22 cellular contexts compared by ENCODE assay signal in the genomic region with DNA sequence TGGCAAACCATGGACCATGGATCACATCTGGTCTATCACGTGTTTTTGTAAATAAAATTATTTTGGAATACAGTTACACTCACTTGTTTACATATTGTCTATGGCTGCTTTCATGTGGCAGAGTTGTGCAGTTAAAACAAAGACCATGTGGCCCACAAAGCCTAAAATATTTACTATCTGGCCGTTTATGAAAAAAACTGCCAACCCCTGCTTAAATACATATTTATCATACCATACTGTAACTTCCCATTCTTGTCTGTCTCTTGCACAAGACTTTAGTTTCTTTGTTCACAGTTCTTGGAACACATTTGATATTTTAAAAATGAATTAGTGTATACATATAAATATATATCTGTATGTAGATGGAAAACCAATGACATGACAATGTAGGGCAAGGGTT.
"Had no signal": no experiment of that assay in that cellular context is flagged by ENCODE, and none has a peak within 500 bp of the region (broad histone marks: within the 10 kb centered on the region; RNA-seq: fewer than 3 reads in every experiment).

No MANE protein-coding gene starts in this region.

- DNase-seq: effector memory CD8-positive, alpha-beta T cell; gastrocnemius medialis; heart right ventricle; hypothalamus; kidney glomerular epithelial cell; mesendoderm; naive thymus-derived CD4-positive, alpha-beta T cell; nephron progenitor cell; psoas muscle; retina; right lobe of liver; spleen; stimulated activated CD4-positive, alpha-beta T cell treated with anti-CD3 and anti-CD28 coated beads, Interleukin-15, amount 100 ng/mL, for 24 hours; stimulated activated CD4-positive, alpha-beta T cell treated with anti-CD3 and anti-CD28 coated beads, Interleukin-1b, Interleukin-23, amount 100 ng/mL, for 48 hours; stimulated activated CD4-positive, alpha-beta T cell treated with anti-CD3 and anti-CD28 coated beads, Interleukin-4, amount 100 ng/mL, for 24 hours; stimulated activated naive B cell treated with anti-CD40 and anti-IgM and Interleukin-4, amounts not matched to agents 10 μg/mL and 1 μg/mL and 100 μg/mL, for 72 hours; stimulated activated naive CD8-positive, alpha-beta T cell treated with anti-CD3 and anti-CD28 coated beads, Interleukin-15, amount 100 ng/mL, for 72 hours; substantia nigra; transverse colon had no signal

- H3K9me3 ChIP-seq: gastrocnemius medialis, neutrophil, psoas muscle, right lobe of liver, spleen, thoracic aorta, transverse colon had no signal

- H3K27ac ChIP-seq: gastrocnemius medialis, heart right ventricle, neutrophil, psoas muscle, right lobe of liver, spleen, thoracic aorta, transverse colon had no signal

- H3K4me1 ChIP-seq: gastrocnemius medialis, psoas muscle, right lobe of liver, spleen, transverse colon had no signal

- H3K4me3 ChIP-seq: gastrocnemius medialis, heart right ventricle, psoas muscle, right lobe of liver, spleen, thoracic aorta, transverse colon had no signal

- FAIRE-seq: colon had no signal

- H3K36me3 ChIP-seq: gastrocnemius medialis, heart right ventricle, neutrophil, right lobe of liver, spleen, thoracic aorta, transverse colon had no signal

- H3K27me3 ChIP-seq: gastrocnemius medialis, heart right ventricle, neutrophil, right lobe of liver, transverse colon had no signal
